ENCODE assay signal across 8 cellular contexts in genomic region chr3:48188266-48189201, GRCh38. TPM values are rescaled to one million over a fixed set of nuclear protein-coding genes. Genes with fewer than 3 reads are reported as not detected.
DNase-seq lines count a peak whose midpoint lies in the region; TF ChIP-seq lines count a peak whose summit lies in the region.

CDC25A (minus strand) TSS chr3:48188417; CDS start chr3:48187947, 470 bp downstream.

- H3K9ac ChIP-seq in subcutaneous abdominal adipose tissue (ENCODE audit: low read length in 5 of 5), result peak within 1 kb of the TSS; percentile 56 to 80 (median 69)

- POLR2A ChIA-PET in HEK293T (lab: Yijun Ruan, JAX), result interaction anchor here (0.6 to 2.6 kb wide), 24 partner anchors 9 to 368 kb away, joined by 3 to 26 read pairs (median 4); partner anchors contain the start of genes ATRIP, CCDC51, PFKFB4 and ZNF589

- H3K27me3 ChIP-seq in neuron (ENCODE audit: insufficient read depth, low read length), result no peaks in the 10 kb centered on the region
- H3K27me3 ChIP-seq in subcutaneous abdominal adipose tissue (ENCODE audit: control insufficient read depth in 5 of 5, insufficient read depth in 4 of 5, low read length in 5 of 5), result no peaks in the 10 kb centered on the region

- CTCF ChIA-PET in HEK293T (lab: Yijun Ruan, JAX), result interaction anchor here (1.3 kb wide), 1 partner anchor 248 kb away, joined by 6 read pairs; no protein-coding TSS in a partner anchor

- H3K27ac ChIP-seq in subcutaneous abdominal adipose tissue (ENCODE audit: low read depth, low read length), result peak within 1 kb of the TSS; percentile 54

- H3K36me3 ChIP-seq in neuron (ENCODE audit: insufficient read depth, low read length) (peaks cover 25% of the 10 kb centered on the region), subcutaneous abdominal adipose tissue (ENCODE audit: control insufficient read depth in 5 of 5, insufficient read depth in 5 of 5, low read length in 5 of 5) (no peaks in the 10 kb centered on the region)

- DNase-seq in GF-D8 (lab: John Stamatoyannopoulos, UW), result peak; percentile 99
- DNase-seq in HEK293T (ENCODE audit: extremely low spot score), result peak; percentile 96
- DNase-seq in MV-4-11 (lab: John Stamatoyannopoulos, UW), result peak; percentile 99
- peak; percentile 99 for DNase-seq in SK-MEL-5 (ENCODE audit: low read depth, low spot score)
- DNase-seq in activated naive CD4-positive, alpha-beta T cell treated with Interleukin-2 at 50 U/mL for 16 hours, result peak; percentile 95
- peak; percentile 98 for DNase-seq in foreskin melanocyte

- H3K4me3 ChIP-seq in neuron (ENCODE audit: low read length) (peak within 1 kb of the TSS; percentile 60), subcutaneous abdominal adipose tissue (ENCODE audit: low read depth in 1 of 5, low read length in 5 of 5) (peak within 1 kb of the TSS; percentile 49 to 89 (median 75))

- H3K9me3 ChIP-seq in neuron (ENCODE audit: low read length) (no peaks in the 10 kb centered on the region), subcutaneous abdominal adipose tissue (ENCODE audit: control insufficient read depth in 5 of 5, low read length in 5 of 5) (no peaks in the 10 kb centered on the region)

- in situ Hi-C loops in SK-MEL-5 (cut with HindIII; ENCODE audit: low pct_unique_long_range_greater_than_20kb, low sequenced_read_pairs), result no loop called here

- H2AFZ ChIP-seq in neuron (ENCODE audit: low read depth, low read length), result peak within 1 kb of the TSS; percentile 96

- H3K4me1 ChIP-seq in neuron (ENCODE audit: insufficient read depth, low read length), result peaks cover 21% of the 10 kb centered on the region
- peaks cover 6 to 19% (median 15%) of the 10 kb centered on the region in 5 donors for H3K4me1 ChIP-seq in subcutaneous abdominal adipose tissue (ENCODE audit: control insufficient read depth in 5 of 5, insufficient read depth in 5 of 5, low read length in 5 of 5)

TF ChIP-seq in HEK293T, 16 proteins besides CTCF, POLR2A, EP300 and RAD21:
- TF ChIP-seq ARNT (IDR thresholded peaks at IDR 0.05), result no peak; the same call in 1 of the 2 replicates
- no peak for TF ChIP-seq ZNF384 (IDR thresholded peaks at IDR 0.05)
- no peak for TF ChIP-seq SP1 (IDR thresholded peaks at IDR 0.05)
- TF ChIP-seq L3MBTL2 (conservative IDR thresholded peaks at IDR 0.05), result peak; percentile 80
- no peak for TF ChIP-seq BHLHE40 (IDR thresholded peaks at IDR 0.05; ENCODE audit: borderline replicate concordance)
- no peak for TF ChIP-seq CTBP1 (IDR thresholded peaks at IDR 0.05; ENCODE audit: borderline replicate concordance)
- peak; percentile 98 for TF ChIP-seq PKNOX1 (IDR thresholded peaks at IDR 0.05)
- TF ChIP-seq LEF1 (IDR thresholded peaks at IDR 0.05; ENCODE audit: borderline replicate concordance), result no peak
- TF ChIP-seq SUZ12 (IDR thresholded peaks at IDR 0.05), result no peak
- TF ChIP-seq FOXM1 (IDR thresholded peaks at IDR 0.05; ENCODE audit: borderline replicate concordance), result no peak
- no peak for TF ChIP-seq FOXA1 (IDR thresholded peaks at IDR 0.05)

RNA-seq across cellular contexts. Expression of gene CDC25A, which starts in this region (rescaled TPM):
- total RNA-seq in SK-MEL-5 (2014; rRNA removed; shearing (Covaris generic)), result 14.9 and 16.1 TPM in 2 replicates
- polyA plus RNA-seq in SK-MEL-5 (2015; cell fraction: cytosol; rRNA removed), result 18.4 and 22.1 TPM in 2 replicates
- 15.7 and 21.0 TPM in 2 replicates for polyA plus RNA-seq in SK-MEL-5 (2015; cell fraction: nucleus; rRNA removed)

Comparison
In these comparisons a context has a peak if more than half of its experiments do, and no peak if none do; other contexts are left out.
1. Peak in every context shown above with its lines: DNase-seq, H3K4me3 ChIP-seq and H3K27ac ChIP-seq.